ENCODE assay signal across 18 cellular contexts in genomic region chr2:145725876-145726275, GRCh38.
"Had no signal": no experiment of that assay in that cellular context is flagged by ENCODE, and none has a peak within 500 bp of the region (broad histone marks: within the 10 kb centered on the region; RNA-seq: fewer than 3 reads in every experiment).

No MANE protein-coding gene starts in this region.

- H3K27ac Mint-ChIP-seq: naive thymus-derived CD8-positive, alpha-beta T cell; progenitor cell of endocrine pancreas; stimulated activated naive CD8-positive, alpha-beta T cell treated with anti-CD3 and anti-CD28 coated beads, Interleukin-15, amount 100 ng/mL, for 72 hours had no signal

- H3K4me3 Mint-ChIP-seq: naive thymus-derived CD8-positive, alpha-beta T cell; neural crest cell; stimulated activated naive CD8-positive, alpha-beta T cell treated with anti-CD3 and anti-CD28 coated beads, Interleukin-15, amount 100 ng/mL, for 72 hours had no signal

- ATAC-seq: left lung; naive thymus-derived CD8-positive, alpha-beta T cell; sciatic nerve; stimulated activated naive CD8-positive, alpha-beta T cell treated with anti-CD3 and anti-CD28 coated beads, Interleukin-15, amount 100 ng/mL, for 72 hours; upper lobe of right lung had no signal

- H3K4me1 Mint-ChIP-seq: neural crest cell; stimulated activated naive CD8-positive, alpha-beta T cell treated with anti-CD3 and anti-CD28 coated beads, Interleukin-15, amount 100 ng/mL, for 72 hours had no signal

- H3K27me3 Mint-ChIP-seq: progenitor cell of endocrine pancreas; stimulated activated naive CD8-positive, alpha-beta T cell treated with anti-CD3 and anti-CD28 coated beads, Interleukin-15, amount 100 ng/mL, for 72 hours had no signal

- H3K36me3 Mint-ChIP-seq: naive thymus-derived CD8-positive, alpha-beta T cell had no signal

- DNase-seq: dorsolateral prefrontal cortex; effector CD4-positive, alpha-beta T cell; kidney; left lung; mammary epithelial cell; naive thymus-derived CD8-positive, alpha-beta T cell; stimulated activated CD4-positive, alpha-beta T cell treated with anti-CD3 and anti-CD28 coated beads, Interleukin-12 subunit alpha, Interleukin-12 subunit beta, amount 100 ng/mL, for 4 hours; stimulated activated CD4-positive, alpha-beta T cell treated with anti-CD3 and anti-CD28 coated beads, Interleukin-1b, Interleukin-23, amount 100 ng/mL, for 48 hours; stimulated activated CD4-positive, alpha-beta T cell treated with anti-CD3 and anti-CD28 coated beads, Interleukin-4, amount 100 ng/mL, for 1 hour; stimulated activated CD8-positive, alpha-beta memory T cell treated with anti-CD3 and anti-CD28 coated beads, Interleukin-4, amount 100 ng/mL, for 48 hours; stimulated activated naive CD4-positive, alpha-beta T cell; stimulated activated naive CD8-positive, alpha-beta T cell treated with anti-CD3 and anti-CD28 coated beads, Interleukin-15, amount 100 ng/mL, for 72 hours; transverse colon; upper lobe of right lung; uterus had no signal
